ENCODE assay signal across 1 cellular context in the genomic region with DNA sequence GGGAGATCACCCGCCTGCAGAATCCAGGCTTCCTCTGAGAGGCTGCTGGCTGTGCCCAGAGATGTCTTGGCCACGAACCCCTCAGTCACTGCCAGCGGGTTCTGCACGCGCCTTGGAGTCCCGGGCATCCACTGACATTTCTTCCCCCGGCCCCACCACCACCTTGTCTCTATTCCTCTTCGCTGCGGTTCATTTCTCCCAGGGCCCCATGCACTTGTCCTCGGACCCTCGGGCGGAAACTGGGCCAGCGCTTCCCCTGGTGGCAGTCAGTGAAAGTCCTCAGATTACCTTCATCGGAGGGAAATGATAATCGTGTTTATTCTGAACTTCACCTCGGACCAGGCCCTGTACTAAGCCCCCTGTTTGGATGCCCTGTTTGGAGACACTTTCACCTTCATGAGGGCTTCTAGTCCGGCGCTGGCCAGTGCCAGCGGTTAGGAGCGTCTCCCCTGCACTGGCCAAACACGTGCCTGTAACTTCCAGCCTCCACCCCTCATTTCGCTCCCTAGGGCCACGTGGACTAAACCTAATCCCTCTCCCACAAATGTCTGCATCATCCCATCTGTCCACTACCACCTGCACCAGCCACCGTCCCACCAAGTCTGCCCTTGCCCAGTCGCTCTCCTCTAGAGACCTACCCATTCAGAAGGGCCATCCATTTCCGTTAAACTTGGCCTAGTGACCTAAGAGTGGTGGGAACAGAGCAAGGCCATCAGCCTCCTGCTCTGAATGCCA.
TF ChIP-seq lines count a peak whose summit lies in the region.

No MANE protein-coding gene starts in this region.

TF ChIP-seq in GM23338, 12 proteins besides CTCF, POLR2A, EP300 and RAD21 (continued from another document):
- TF ChIP-seq, protein P1, sequence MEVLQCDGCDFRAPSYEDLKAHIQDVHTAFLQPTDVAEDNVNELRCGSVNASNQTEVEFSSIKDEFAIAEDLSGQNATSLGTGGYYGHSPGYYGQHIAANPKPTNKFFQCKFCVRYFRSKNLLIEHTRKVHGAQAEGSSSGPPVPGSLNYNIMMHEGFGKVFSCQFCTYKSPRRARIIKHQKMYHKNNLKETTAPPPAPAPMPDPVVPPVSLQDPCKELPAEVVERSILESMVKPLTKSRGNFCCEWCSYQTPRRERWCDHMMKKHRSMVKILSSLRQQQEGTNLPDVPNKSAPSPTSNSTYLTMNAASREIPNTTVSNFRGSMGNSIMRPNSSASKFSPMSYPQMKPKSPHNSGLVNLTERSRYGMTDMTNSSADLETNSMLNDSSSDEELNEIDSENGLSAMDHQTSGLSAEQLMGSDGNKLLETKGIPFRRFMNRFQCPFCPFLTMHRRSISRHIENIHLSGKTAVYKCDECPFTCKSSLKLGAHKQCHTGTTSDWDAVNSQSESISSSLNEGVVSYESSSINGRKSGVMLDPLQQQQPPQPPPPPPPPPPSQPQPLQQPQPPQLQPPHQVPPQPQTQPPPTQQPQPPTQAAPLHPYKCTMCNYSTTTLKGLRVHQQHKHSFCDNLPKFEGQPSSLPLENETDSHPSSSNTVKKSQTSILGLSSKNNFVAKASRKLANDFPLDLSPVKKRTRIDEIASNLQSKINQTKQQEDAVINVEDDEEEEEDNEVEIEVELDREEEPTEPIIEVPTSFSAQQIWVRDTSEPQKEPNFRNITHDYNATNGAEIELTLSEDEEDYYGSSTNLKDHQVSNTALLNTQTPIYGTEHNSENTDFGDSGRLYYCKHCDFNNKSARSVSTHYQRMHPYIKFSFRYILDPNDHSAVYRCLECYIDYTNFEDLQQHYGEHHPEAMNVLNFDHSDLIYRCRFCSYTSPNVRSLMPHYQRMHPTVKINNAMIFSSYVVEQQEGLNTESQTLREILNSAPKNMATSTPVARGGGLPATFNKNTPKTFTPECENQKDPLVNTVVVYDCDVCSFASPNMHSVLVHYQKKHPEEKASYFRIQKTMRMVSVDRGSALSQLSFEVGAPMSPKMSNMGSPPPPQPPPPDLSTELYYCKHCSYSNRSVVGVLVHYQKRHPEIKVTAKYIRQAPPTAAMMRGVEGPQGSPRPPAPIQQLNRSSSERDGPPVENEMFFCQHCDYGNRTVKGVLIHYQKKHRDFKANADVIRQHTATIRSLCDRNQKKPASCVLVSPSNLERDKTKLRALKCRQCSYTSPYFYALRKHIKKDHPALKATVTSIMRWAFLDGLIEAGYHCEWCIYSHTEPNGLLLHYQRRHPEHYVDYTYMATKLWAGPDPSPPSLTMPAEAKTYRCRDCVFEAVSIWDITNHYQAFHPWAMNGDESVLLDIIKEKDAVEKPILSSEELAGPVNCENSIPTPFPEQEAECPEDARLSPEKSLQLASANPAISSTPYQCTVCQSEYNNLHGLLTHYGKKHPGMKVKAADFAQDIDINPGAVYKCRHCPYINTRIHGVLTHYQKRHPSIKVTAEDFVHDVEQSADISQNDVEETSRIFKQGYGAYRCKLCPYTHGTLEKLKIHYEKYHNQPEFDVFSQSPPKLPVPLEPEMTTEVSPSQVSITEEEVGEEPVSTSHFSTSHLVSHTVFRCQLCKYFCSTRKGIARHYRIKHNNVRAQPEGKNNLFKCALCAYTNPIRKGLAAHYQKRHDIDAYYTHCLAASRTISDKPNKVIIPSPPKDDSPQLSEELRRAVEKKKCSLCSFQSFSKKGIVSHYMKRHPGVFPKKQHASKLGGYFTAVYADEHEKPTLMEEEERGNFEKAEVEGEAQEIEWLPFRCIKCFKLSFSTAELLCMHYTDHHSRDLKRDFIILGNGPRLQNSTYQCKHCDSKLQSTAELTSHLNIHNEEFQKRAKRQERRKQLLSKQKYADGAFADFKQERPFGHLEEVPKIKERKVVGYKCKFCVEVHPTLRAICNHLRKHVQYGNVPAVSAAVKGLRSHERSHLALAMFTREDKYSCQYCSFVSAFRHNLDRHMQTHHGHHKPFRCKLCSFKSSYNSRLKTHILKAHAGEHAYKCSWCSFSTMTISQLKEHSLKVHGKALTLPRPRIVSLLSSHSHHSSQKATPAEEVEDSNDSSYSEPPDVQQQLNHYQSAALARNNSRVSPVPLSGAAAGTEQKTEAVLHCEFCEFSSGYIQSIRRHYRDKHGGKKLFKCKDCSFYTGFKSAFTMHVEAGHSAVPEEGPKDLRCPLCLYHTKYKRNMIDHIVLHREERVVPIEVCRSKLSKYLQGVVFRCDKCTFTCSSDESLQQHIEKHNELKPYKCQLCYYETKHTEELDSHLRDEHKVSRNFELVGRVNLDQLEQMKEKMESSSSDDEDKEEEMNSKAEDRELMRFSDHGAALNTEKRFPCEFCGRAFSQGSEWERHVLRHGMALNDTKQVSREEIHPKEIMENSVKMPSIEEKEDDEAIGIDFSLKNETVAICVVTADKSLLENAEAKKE (CRISPR knock-in tag; IDR thresholded peaks at IDR 0.05) = no peak
